Comparison of ENCODE assay signal across 1 cellular context in the genomic region with DNA sequence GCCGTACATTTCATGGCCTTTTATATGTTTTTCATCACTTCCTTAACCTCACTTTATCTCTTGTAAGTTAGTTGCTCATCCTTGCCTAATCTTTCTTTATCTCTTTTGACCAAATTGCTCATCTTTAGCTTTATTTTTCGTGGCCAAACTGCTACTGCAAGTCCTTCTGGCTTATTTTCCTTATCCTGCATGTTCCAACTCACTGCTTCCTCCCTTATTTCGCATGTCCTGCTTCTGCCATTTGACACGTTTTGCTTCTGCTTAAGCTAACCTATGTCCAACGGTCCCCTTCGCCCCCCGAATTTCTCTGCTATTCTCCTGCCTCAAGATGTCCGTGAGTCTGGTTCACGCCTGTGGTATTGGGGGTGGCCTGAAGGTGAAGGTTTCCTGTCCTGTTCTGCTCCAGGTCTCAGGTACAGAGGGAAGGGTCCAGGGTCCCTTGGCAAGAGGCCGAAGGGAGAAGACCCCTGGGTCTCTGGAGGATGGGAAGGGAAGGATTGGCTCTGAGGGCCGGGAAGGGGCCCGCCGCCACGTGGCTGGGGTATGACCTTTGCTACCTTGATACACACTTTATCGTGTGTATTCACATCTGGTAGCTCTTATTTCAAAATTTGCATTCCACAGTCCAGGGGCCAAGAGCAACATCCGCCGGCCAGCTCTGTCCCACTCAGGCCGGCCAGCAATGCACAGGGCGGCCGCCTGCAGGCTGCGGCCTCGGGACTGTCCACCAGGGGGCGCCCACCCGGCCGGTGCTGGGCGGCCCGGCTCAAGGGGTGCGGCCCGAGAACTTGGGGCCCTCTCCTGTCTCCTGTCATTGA.
TF ChIP-seq lines count a peak whose summit lies in the region.

No MANE protein-coding gene starts in this region.

TF ChIP-seq in K562, 482 proteins besides CTCF, POLR2A, EP300 and RAD21 (continued from another document and continues in another):
- TF ChIP-seq GTF3C2 (IDR thresholded peaks at IDR 0.05; ENCODE audit: borderline replicate concordance, extremely low read depth, insufficient read length) (no peak), NR2C1 (IDR thresholded peaks at IDR 0.05) (peak; percentile 71), NR2C1 (tag; IDR thresholded peaks at IDR 0.05) (peak; percentile 55; the same call in 1 of the 2 replicates), RBM34 (IDR thresholded peaks at IDR 0.05; ENCODE audit: borderline replicate concordance, insufficient read depth, low read length) (no peak), ZNF239 (CRISPR knock-in tag; IDR thresholded peaks at IDR 0.05) (no peak; the same call in 1 of the 2 replicates), CTBP1 (IDR thresholded peaks at IDR 0.05; ENCODE audit: borderline replicate concordance) (peak; percentile 97), ZBTB5 (IDR thresholded peaks at IDR 0.05) (no peak), NCOA4 (IDR thresholded peaks at IDR 0.05; ENCODE audit: partially characterized antibody) (no peak), ZNF133 (CRISPR knock-in tag; IDR thresholded peaks at IDR 0.05) (no peak), ZBTB1 (CRISPR knock-in tag; IDR thresholded peaks at IDR 0.05; ENCODE audit: borderline replicate concordance, low read depth) (no peak), MCM3 (IDR thresholded peaks at IDR 0.05) (no peak), NFE2 (IDR thresholded peaks at IDR 0.05; ENCODE audit: low read depth) (no peak), THAP7 (CRISPR knock-in tag; IDR thresholded peaks at IDR 0.05) (no peak), TGIF2 (CRISPR knock-in tag; IDR thresholded peaks at IDR 0.05) (no peak), ZBTB26 (CRISPR knock-in tag; IDR thresholded peaks at IDR 0.05) (no peak), ZNF717 (CRISPR knock-in tag; IDR thresholded peaks at IDR 0.05) (no peak), NFXL1 (CRISPR knock-in tag; IDR thresholded peaks at IDR 0.05) (no peak), ZNF3 (CRISPR knock-in tag; IDR thresholded peaks at IDR 0.05) (no peak), FIP1L1 (IDR thresholded peaks at IDR 0.05; ENCODE audit: low read depth, low read length, poor library complexity, severe bottlenecking) (peak; percentile 58), ZNF699 (CRISPR knock-in tag; IDR thresholded peaks at IDR 0.05; ENCODE audit: insufficient replicate concordance) (no peak), U2AF2 (optimal IDR thresholded peaks at IDR 0.05; ENCODE audit: low read depth, low read length) (no peak), HIVEP1 (CRISPR knock-in tag; IDR thresholded peaks at IDR 0.05) (no peak), ZNF584 (CRISPR knock-in tag; IDR thresholded peaks at IDR 0.05; ENCODE audit: low read depth) (0 out of 2 replicates have a peak, but pooled peaks have one; percentile 21), HNRNPK (IDR thresholded peaks at IDR 0.05; ENCODE audit: low read depth, low read length, poor library complexity, severe bottlenecking) (no peak), SRSF9 (IDR thresholded peaks at IDR 0.05; ENCODE audit: borderline replicate concordance, low read depth, low read length) (no peak), TEAD4 (IDR thresholded peaks at IDR 0.05; ENCODE audit: low read length) (peak; percentile 85), TEAD4 (CRISPR knock-in tag; IDR thresholded peaks at IDR 0.05; ENCODE audit: borderline replicate concordance) (no peak), HOXB6 (CRISPR knock-in tag; IDR thresholded peaks at IDR 0.05; ENCODE audit: borderline replicate concordance) (no peak), GATA2 (CRISPR knock-in tag; IDR thresholded peaks at IDR 0.05) (peak; percentile 81), ZNF785 (CRISPR knock-in tag; IDR thresholded peaks at IDR 0.05) (no peak), MTA1 (IDR thresholded peaks at IDR 0.05; ENCODE audit: borderline replicate concordance) (peak; percentile 90), MEIS2 (IDR thresholded peaks at IDR 0.05; ENCODE audit: partially characterized antibody) (peak; percentile 81), KLF10 (CRISPR knock-in tag; IDR thresholded peaks at IDR 0.05) (no peak), RBM39 (optimal IDR thresholded peaks at IDR 0.05; ENCODE audit: low read depth, low read length) (no peak), CXXC5 (CRISPR knock-in tag; IDR thresholded peaks at IDR 0.05) (peak; percentile 43), BACH1 (tag; IDR thresholded peaks at IDR 0.05) (no peak), PHF21A (IDR thresholded peaks at IDR 0.05; ENCODE audit: borderline replicate concordance, low read depth) (peak; percentile 55; the same call in 1 of the 2 replicates), PTTG1 (tag; IDR thresholded peaks at IDR 0.05; ENCODE audit: low read depth) (no peak), NCOA2 (IDR thresholded peaks at IDR 0.05; ENCODE audit: partially characterized antibody in 2 of 2) (no peak), MTA2 (IDR thresholded peaks at IDR 0.05; ENCODE audit: low read depth) (peak; percentile 81), ZNF41 (CRISPR knock-in tag; conservative IDR thresholded peaks at IDR 0.05) (no peak), ELF1 (tag; IDR thresholded peaks at IDR 0.05) (no peak; the same call in 1 of the 2 replicates)
- TF ChIP-seq, protein P1, sequence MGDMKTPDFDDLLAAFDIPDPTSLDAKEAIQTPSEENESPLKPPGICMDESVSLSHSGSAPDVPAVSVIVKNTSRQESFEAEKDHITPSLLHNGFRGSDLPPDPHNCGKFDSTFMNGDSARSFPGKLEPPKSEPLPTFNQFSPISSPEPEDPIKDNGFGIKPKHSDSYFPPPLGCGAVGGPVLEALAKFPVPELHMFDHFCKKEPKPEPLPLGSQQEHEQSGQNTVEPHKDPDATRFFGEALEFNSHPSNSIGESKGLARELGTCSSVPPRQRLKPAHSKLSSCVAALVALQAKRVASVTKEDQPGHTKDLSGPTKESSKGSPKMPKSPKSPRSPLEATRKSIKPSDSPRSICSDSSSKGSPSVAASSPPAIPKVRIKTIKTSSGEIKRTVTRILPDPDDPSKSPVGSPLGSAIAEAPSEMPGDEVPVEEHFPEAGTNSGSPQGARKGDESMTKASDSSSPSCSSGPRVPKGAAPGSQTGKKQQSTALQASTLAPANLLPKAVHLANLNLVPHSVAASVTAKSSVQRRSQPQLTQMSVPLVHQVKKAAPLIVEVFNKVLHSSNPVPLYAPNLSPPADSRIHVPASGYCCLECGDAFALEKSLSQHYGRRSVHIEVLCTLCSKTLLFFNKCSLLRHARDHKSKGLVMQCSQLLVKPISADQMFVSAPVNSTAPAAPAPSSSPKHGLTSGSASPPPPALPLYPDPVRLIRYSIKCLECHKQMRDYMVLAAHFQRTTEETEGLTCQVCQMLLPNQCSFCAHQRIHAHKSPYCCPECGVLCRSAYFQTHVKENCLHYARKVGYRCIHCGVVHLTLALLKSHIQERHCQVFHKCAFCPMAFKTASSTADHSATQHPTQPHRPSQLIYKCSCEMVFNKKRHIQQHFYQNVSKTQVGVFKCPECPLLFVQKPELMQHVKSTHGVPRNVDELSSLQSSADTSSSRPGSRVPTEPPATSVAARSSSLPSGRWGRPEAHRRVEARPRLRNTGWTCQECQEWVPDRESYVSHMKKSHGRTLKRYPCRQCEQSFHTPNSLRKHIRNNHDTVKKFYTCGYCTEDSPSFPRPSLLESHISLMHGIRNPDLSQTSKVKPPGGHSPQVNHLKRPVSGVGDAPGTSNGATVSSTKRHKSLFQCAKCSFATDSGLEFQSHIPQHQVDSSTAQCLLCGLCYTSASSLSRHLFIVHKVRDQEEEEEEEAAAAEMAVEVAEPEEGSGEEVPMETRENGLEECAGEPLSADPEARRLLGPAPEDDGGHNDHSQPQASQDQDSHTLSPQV (IDR thresholded peaks at IDR 0.05) = peak; percentile 77
- TF ChIP-seq, protein P2, sequence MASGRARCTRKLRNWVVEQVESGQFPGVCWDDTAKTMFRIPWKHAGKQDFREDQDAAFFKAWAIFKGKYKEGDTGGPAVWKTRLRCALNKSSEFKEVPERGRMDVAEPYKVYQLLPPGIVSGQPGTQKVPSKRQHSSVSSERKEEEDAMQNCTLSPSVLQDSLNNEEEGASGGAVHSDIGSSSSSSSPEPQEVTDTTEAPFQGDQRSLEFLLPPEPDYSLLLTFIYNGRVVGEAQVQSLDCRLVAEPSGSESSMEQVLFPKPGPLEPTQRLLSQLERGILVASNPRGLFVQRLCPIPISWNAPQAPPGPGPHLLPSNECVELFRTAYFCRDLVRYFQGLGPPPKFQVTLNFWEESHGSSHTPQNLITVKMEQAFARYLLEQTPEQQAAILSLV (tag; IDR thresholded peaks at IDR 0.05) = no peak
- TF ChIP-seq, protein P3, sequence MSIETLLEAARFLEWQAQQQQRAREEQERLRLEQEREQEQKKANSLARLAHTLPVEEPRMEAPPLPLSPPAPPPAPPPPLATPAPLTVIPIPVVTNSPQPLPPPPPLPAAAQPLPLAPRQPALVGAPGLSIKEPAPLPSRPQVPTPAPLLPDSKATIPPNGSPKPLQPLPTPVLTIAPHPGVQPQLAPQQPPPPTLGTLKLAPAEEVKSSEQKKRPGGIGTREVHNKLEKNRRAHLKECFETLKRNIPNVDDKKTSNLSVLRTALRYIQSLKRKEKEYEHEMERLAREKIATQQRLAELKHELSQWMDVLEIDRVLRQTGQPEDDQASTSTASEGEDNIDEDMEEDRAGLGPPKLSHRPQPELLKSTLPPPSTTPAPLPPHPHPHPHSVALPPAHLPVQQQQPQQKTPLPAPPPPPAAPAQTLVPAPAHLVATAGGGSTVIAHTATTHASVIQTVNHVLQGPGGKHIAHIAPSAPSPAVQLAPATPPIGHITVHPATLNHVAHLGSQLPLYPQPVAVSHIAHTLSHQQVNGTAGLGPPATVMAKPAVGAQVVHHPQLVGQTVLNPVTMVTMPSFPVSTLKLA (conservative IDR thresholded peaks at IDR 0.05) = peak; percentile 83 to 86
- TF ChIP-seq, protein P4, sequence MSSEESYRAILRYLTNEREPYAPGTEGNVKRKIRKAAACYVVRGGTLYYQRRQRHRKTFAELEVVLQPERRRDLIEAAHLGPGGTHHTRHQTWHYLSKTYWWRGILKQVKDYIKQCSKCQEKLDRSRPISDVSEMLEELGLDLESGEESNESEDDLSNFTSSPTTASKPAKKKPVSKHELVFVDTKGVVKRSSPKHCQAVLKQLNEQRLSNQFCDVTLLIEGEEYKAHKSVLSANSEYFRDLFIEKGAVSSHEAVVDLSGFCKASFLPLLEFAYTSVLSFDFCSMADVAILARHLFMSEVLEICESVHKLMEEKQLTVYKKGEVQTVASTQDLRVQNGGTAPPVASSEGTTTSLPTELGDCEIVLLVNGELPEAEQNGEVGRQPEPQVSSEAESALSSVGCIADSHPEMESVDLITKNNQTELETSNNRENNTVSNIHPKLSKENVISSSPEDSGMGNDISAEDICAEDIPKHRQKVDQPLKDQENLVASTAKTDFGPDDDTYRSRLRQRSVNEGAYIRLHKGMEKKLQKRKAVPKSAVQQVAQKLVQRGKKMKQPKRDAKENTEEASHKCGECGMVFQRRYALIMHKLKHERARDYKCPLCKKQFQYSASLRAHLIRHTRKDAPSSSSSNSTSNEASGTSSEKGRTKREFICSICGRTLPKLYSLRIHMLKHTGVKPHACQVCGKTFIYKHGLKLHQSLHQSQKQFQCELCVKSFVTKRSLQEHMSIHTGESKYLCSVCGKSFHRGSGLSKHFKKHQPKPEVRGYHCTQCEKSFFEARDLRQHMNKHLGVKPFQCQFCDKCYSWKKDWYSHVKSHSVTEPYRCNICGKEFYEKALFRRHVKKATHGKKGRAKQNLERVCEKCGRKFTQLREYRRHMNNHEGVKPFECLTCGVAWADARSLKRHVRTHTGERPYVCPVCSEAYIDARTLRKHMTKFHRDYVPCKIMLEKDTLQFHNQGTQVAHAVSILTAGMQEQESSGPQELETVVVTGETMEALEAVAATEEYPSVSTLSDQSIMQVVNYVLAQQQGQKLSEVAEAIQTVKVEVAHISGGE (CRISPR knock-in tag; IDR thresholded peaks at IDR 0.05) = peak in 1 of 3 experiments; percentile 72; a peak in 2 of 6 replicates
